ENCODE assay signal across 9 cellular contexts in genomic region chr6:168133186-168133585, GRCh38. TPM values are rescaled to one million over a fixed set of nuclear protein-coding genes. Genes with fewer than 3 reads are reported as not detected.
DNase-seq lines count a peak whose midpoint lies in the region; ATAC-seq and TF ChIP-seq lines count a peak whose summit lies in the region.
"Had no signal": no experiment of that assay in that cellular context is flagged by ENCODE, and none has a peak within 500 bp of the region (broad histone marks: within the 10 kb centered on the region; RNA-seq: fewer than 3 reads in every experiment).

No MANE protein-coding gene starts in this region.

- peaks cover 19% of the 10 kb centered on the region for H3K4me1 Mint-ChIP-seq in osteocyte (ENCODE audit: unreplicated experiment)

- intact Hi-C loops in left ventricle myocardium inferior (cut with micrococcal nuclease), result loop anchor here (5.0 kb wide), 1 partner anchor 226 kb away; no protein-coding TSS in a partner anchor

- H3K36me3 ChIP-seq in RWPE2 (ENCODE audit: low read depth) (no peaks in the 10 kb centered on the region), left ventricle myocardium inferior (no peaks in the 10 kb centered on the region)

- H3K27me3 Mint-ChIP-seq in osteocyte (ENCODE audit: unreplicated experiment), result no peaks in the 10 kb centered on the region

- no peak overlapping the region for H3K4me3 Mint-ChIP-seq in osteocyte (ENCODE audit: unreplicated experiment)

- H3K9me3 Mint-ChIP-seq in osteocyte (ENCODE audit: unreplicated experiment), result no peaks in the 10 kb centered on the region

- H3K36me3 Mint-ChIP-seq in osteocyte (ENCODE audit: unreplicated experiment), result no peaks in the 10 kb centered on the region

- H3K9me3 ChIP-seq in RWPE2 (ENCODE audit: severe bottlenecking) (no peaks in the 10 kb centered on the region), left ventricle myocardium inferior (replicated peaks) (no peaks in the 10 kb centered on the region)

- H3K27ac ChIP-seq in RWPE2 (ENCODE audit: poor library complexity, severe bottlenecking), result no peak overlapping the region
- peak overlapping the region; percentile 58 for H3K27ac ChIP-seq in left ventricle myocardium inferior (replicated peaks)

- H3K4me3 ChIP-seq in AG09309 (ENCODE audit: control insufficient read depth, low read depth, low read length) (peak overlapping the region; percentile 15), RWPE2 (ENCODE audit: severe bottlenecking) (no peak overlapping the region), left ventricle myocardium inferior (peak overlapping the region; percentile 58)

- TF ChIP-seq CTCF in AG09309 (IDR thresholded peaks at IDR 0.05; ENCODE audit: control insufficient read depth, insufficient read depth, low read depth, low read length, missing control alignments) (no peak), RWPE2 (IDR thresholded peaks at IDR 0.05; ENCODE audit: poor library complexity, severe bottlenecking) (peak; percentile 4), left ventricle myocardium inferior (IDR thresholded peaks at IDR 0.05; ENCODE audit: borderline replicate concordance) (no peak), osteocyte (IDR thresholded peaks at IDR 0.05) (no peak)

- H3K27ac Mint-ChIP-seq in osteocyte (ENCODE audit: unreplicated experiment), result no peak overlapping the region

- H3K4me1 ChIP-seq in RWPE2 (ENCODE audit: insufficient read depth, poor library complexity, severe bottlenecking) (no peaks in the 10 kb centered on the region), left ventricle myocardium inferior (peaks cover 27% of the 10 kb centered on the region)

- peaks cover 13% of the 10 kb centered on the region for H3K27me3 ChIP-seq in RWPE2 (ENCODE audit: insufficient read depth, poor library complexity, severe bottlenecking)
- peaks cover 9% of the 10 kb centered on the region for H3K27me3 ChIP-seq in left ventricle myocardium inferior (ENCODE audit: low read depth)

- ATAC-seq in RWPE2 (ENCODE audit: low read depth) (no peak), HG02678 (IDR thresholded peaks at IDR 0.05; ENCODE audit: unreplicated experiment) (no peak), HG02798 (IDR thresholded peaks at IDR 0.05; ENCODE audit: poor library complexity, unreplicated experiment) (no peak)

- DNase-seq in AG09309 (ENCODE audit: low read depth), result no peak
- DNase-seq in RWPE2 (ENCODE audit: low spot score), result no peak
- peak; percentile 52 for DNase-seq in left ventricle myocardium inferior
- DNase-seq in osteocyte (ENCODE audit: extremely low spot score, unreplicated experiment), result peak; percentile 83
- no peak for DNase-seq in HPDE6-E6E7 (ENCODE audit: extremely low spot score)
- DNase-seq in NCI-H446 (lab: John Stamatoyannopoulos, UW), result no peak
- DNase-seq: NCI-H1436 treated with DMSO at 0.1 percent for 48 hours had no signal

RNA-seq across cellular contexts. Expression of gene FRMD1, which starts 54.2 kb away (rescaled TPM):
- total RNA-seq in left ventricle myocardium inferior (0.16 TPM), osteocyte (0.05 and 0.34 TPM in 2 replicates)

Comparison
In these comparisons a context has a peak if more than half of its experiments do, and no peak if none do; other contexts are left out.
1. DNase-seq: peak in left ventricle myocardium inferior (single experiment) and osteocyte (single experiment); none in AG09309 (single experiment), RWPE2 (single experiment), HPDE6-E6E7 (single experiment) and NCI-H446 (0 of 2).